17 cellular contexts compared by ENCODE assay signal in genomic region chr17:60167095-60167741, GRCh38. TPM values are rescaled to one million over a fixed set of nuclear protein-coding genes. Genes with fewer than 3 reads are reported as not detected.
DNase-seq lines count a peak whose midpoint lies in the region; ATAC-seq and TF ChIP-seq lines count a peak whose summit lies in the region.
"Had no signal": no experiment of that assay in that cellular context is flagged by ENCODE, and none has a peak within 500 bp of the region (broad histone marks: within the 10 kb centered on the region; RNA-seq: fewer than 3 reads in every experiment).

No MANE protein-coding gene starts in this region.

- H3K4me1 Mint-ChIP-seq in activated T-helper 1 cell treated with anti-CD3 and anti-CD28 coated beads, Interleukin-12 subunit alpha, Interleukin-12 subunit beta, Interleukin-2, Interleukin-4 antibody, amounts not matched to agents 30 ng/mL and 10 ng/mL and 1 ng/mL, durations not matched to agents 14 hours and 24 hours and 36 hours (ENCODE audit: low read depth), result peaks cover 27% of the 10 kb centered on the region

- H3K4me2 ChIP-seq in neuronal stem cell (ENCODE audit: insufficient read depth, low read length, poor library complexity, severe bottlenecking), result no peak overlapping the region

- no peak overlapping the region for H3K14ac ChIP-seq in neuronal stem cell (ENCODE audit: low read length)

- no peak overlapping the region for H4K8ac ChIP-seq in neuronal stem cell (ENCODE audit: low read depth, low read length)

- H3K27me3 ChIP-seq in neuronal stem cell (ENCODE audit: control insufficient read depth in 3 of 3, insufficient read depth in 3 of 3, low read depth in 1 of 3, low read length in 3 of 3) (no peaks in the 10 kb centered on the region), BE2C (no peaks in the 10 kb centered on the region)
- H3K27me3 ChIP-seq: ovary had no signal

- no peak overlapping the region for H2AK5ac ChIP-seq in neuronal stem cell (ENCODE audit: low read depth, low read length)

- no peak overlapping the region for H3K4me3 ChIP-seq in neuronal stem cell (ENCODE audit: low read length in 2 of 2)
- H3K4me3 ChIP-seq in BE2C (ENCODE audit: low read depth, low read length), result no peak overlapping the region
- H3K4me3 ChIP-seq: GM12878, HAP-1, ovary had no signal

- no peak overlapping the region for H3K27ac ChIP-seq in neuronal stem cell (replicated peaks; ENCODE audit: low read length)
- H3K27ac ChIP-seq: ovary had no signal

- H3K9me3 Mint-ChIP-seq in activated T-helper 1 cell treated with anti-CD3 and anti-CD28 coated beads, Interleukin-12 subunit alpha, Interleukin-12 subunit beta, Interleukin-2, Interleukin-4 antibody, amounts not matched to agents 30 ng/mL and 10 ng/mL and 1 ng/mL, durations not matched to agents 14 hours and 24 hours and 36 hours, result no peaks in the 10 kb centered on the region
- H3K9me3 Mint-ChIP-seq: activated B cell treated with CpG ODN at 0.5 μM for 24 hours; CD4-positive, CD25-positive, alpha-beta regulatory T cell; IgD-negative memory B cell; T-cell had no signal

- peak overlapping the region; percentile 33 for H2BK12ac ChIP-seq in neuronal stem cell (ENCODE audit: low read length)

- no peak overlapping the region for H3K9ac ChIP-seq in neuronal stem cell (ENCODE audit: low read depth, low read length, poor library complexity)

- H3K9me3 ChIP-seq in neuronal stem cell (replicated peaks in 1 of 2; ENCODE audit: control insufficient read depth in 2 of 2, insufficient read depth in 1 of 2, low read depth in 1 of 2, low read length in 2 of 2) (no peaks in the 10 kb centered on the region), BE2C (no peaks in the 10 kb centered on the region)
- H3K9me3 ChIP-seq: HAP-1, ovary had no signal

- no peak overlapping the region for H3K4ac ChIP-seq in neuronal stem cell (ENCODE audit: low read length)

- H3K27ac Mint-ChIP-seq in activated T-helper 1 cell treated with anti-CD3 and anti-CD28 coated beads, Interleukin-12 subunit alpha, Interleukin-12 subunit beta, Interleukin-2, Interleukin-4 antibody, amounts not matched to agents 30 ng/mL and 10 ng/mL and 1 ng/mL, durations not matched to agents 14 hours and 24 hours and 36 hours, result no peak overlapping the region
- H3K27ac Mint-ChIP-seq: activated B cell treated with CpG ODN at 0.5 μM for 24 hours, T-cell had no signal

- no peak for TF ChIP-seq CTCF in BE2C (IDR thresholded peaks at IDR 0.05; ENCODE audit: low read depth, low read length)

- intact Hi-C loops in activated T-helper 1 cell treated with anti-CD3 and anti-CD28 coated beads, Interleukin-12 subunit alpha, Interleukin-12 subunit beta, Interleukin-2, Interleukin-4 antibody, amounts not matched to agents 30 ng/mL and 10 ng/mL and 1 ng/mL, durations not matched to agents 14 hours and 24 hours and 36 hours (cut with micrococcal nuclease), result no loop called here

- H3K4me3 Mint-ChIP-seq in activated T-helper 1 cell treated with anti-CD3 and anti-CD28 coated beads, Interleukin-12 subunit alpha, Interleukin-12 subunit beta, Interleukin-2, Interleukin-4 antibody, amounts not matched to agents 30 ng/mL and 10 ng/mL and 1 ng/mL, durations not matched to agents 14 hours and 24 hours and 36 hours, result no peak overlapping the region
- H3K4me3 Mint-ChIP-seq: activated B cell treated with CpG ODN at 0.5 μM for 24 hours, T-cell had no signal

- no CpG with 5 or more reads among the region's 11 CpGs for WGBS in neuronal stem cell (ENCODE audit: extremely low coverage in 2 of 2, insufficient read length in 2 of 2, insufficient replicate concordance in 1 of 2), 2 donors

- no peak overlapping the region for H4K91ac ChIP-seq in neuronal stem cell (ENCODE audit: low read depth, low read length, poor library complexity)

- H2BK15ac ChIP-seq in neuronal stem cell (ENCODE audit: low read length), result peak overlapping the region; percentile 43

- DNase-seq in DMS153 (lab: John Stamatoyannopoulos, UW) (peak; percentile 66), MV-4-11 (lab: John Stamatoyannopoulos, UW) (peak; percentile 48), cerebellum (ENCODE audit: low spot score) (peak; percentile 2), neuronal stem cell (ENCODE audit: low spot score) (no peak), SHP77 (lab: John Stamatoyannopoulos, UW) (no peak), BE2C (no peak)
- DNase-seq in activated T-helper 1 cell treated with anti-CD3 and anti-CD28 coated beads, Interleukin-12 subunit alpha, Interleukin-12 subunit beta, Interleukin-2, Interleukin-4 antibody, amounts not matched to agents 30 ng/mL and 10 ng/mL and 1 ng/mL, durations not matched to agents 14 hours and 24 hours and 36 hours (ENCODE audit: low spot score), result no peak
- DNase-seq: activated B cell treated with CpG ODN at 0.5 μM for 24 hours; CD4-positive, CD25-positive, alpha-beta regulatory T cell; mesendoderm; NCI-H446 treated with DMSO at 0.1 percent for 48 hours; ovary; T-cell had no signal

- H2BK5ac ChIP-seq in neuronal stem cell (ENCODE audit: low read length), result no peak overlapping the region

- peak overlapping the region; percentile 63 for H2AFZ ChIP-seq in neuronal stem cell (ENCODE audit: low read length)

- no peak overlapping the region for H3K23ac ChIP-seq in neuronal stem cell (ENCODE audit: low read depth, low read length, poor library complexity)

- peaks cover 2% of the 10 kb centered on the region for H3K36me3 Mint-ChIP-seq in activated T-helper 1 cell treated with anti-CD3 and anti-CD28 coated beads, Interleukin-12 subunit alpha, Interleukin-12 subunit beta, Interleukin-2, Interleukin-4 antibody, amounts not matched to agents 30 ng/mL and 10 ng/mL and 1 ng/mL, durations not matched to agents 14 hours and 24 hours and 36 hours (ENCODE audit: low read depth)
- H3K36me3 Mint-ChIP-seq: CD4-positive, CD25-positive, alpha-beta regulatory T cell; T-cell had no signal

- H3K79me1 ChIP-seq in neuronal stem cell (ENCODE audit: low read depth, low read length), result no peaks in the 10 kb centered on the region

- H3K36me3 ChIP-seq in neuronal stem cell (replicated peaks in 1 of 2; ENCODE audit: control insufficient read depth in 2 of 2, insufficient read depth in 2 of 2, low read length in 2 of 2) (no peaks in the 10 kb centered on the region), BE2C (no peaks in the 10 kb centered on the region)
- H3K36me3 ChIP-seq: HAP-1, ovary had no signal

- peak overlapping the region; percentile 7 for H3K18ac ChIP-seq in neuronal stem cell (ENCODE audit: low read length)

- peaks cover 2% of the 10 kb centered on the region for H3K27me3 Mint-ChIP-seq in activated T-helper 1 cell treated with anti-CD3 and anti-CD28 coated beads, Interleukin-12 subunit alpha, Interleukin-12 subunit beta, Interleukin-2, Interleukin-4 antibody, amounts not matched to agents 30 ng/mL and 10 ng/mL and 1 ng/mL, durations not matched to agents 14 hours and 24 hours and 36 hours (ENCODE audit: insufficient read depth)
- H3K27me3 Mint-ChIP-seq: CD4-positive, CD25-positive, alpha-beta regulatory T cell had no signal

- H3K4me1 ChIP-seq in neuronal stem cell (ENCODE audit: control insufficient read depth in 2 of 2, insufficient read depth in 1 of 2, low read depth in 1 of 2, low read length in 2 of 2), result peaks cover 21 to 23% of the 10 kb centered on the region in 2 donors
- H3K4me1 ChIP-seq in BE2C, result peaks cover 13% of the 10 kb centered on the region
- H3K4me1 ChIP-seq: HAP-1 had no signal

- H2BK120ac ChIP-seq in neuronal stem cell (ENCODE audit: low read depth, low read length), result no peak overlapping the region

- no peak for ATAC-seq in HG02885 (IDR thresholded peaks at IDR 0.05; ENCODE audit: poor library complexity, unreplicated experiment)
- ATAC-seq: GM12878, T-cell had no signal

RNA-seq across cellular contexts. Expression of gene CA4, which starts 17.4 kb away (rescaled TPM):
- total RNA-seq in cerebellum, result 3.2 TPM
- 24.1 TPM for polyA plus RNA-seq in neuronal stem cell (2013, experiment 1 of 2)
- 21.4 TPM for polyA plus RNA-seq in neuronal stem cell (2013, experiment 2 of 2)
- 0.43 TPM for polyA plus RNA-seq in BE2C (2012; ENCODE audit: insufficient read depth, insufficient read length, low read depth)
- not detected in 2 replicates for total RNA-seq in activated T-helper 1 cell treated with anti-CD3 and anti-CD28 coated beads, Interleukin-12 subunit alpha, Interleukin-12 subunit beta, Interleukin-2, Interleukin-4 antibody, amounts not matched to agents 30 ng/mL and 10 ng/mL and 1 ng/mL, durations not matched to agents 14 hours and 24 hours and 36 hours
- total RNA-seq: activated B cell treated with CpG ODN at 0.5 μM for 24 hours; CD4-positive, CD25-positive, alpha-beta regulatory T cell; GM12878; T-cell had no signal
- polyA plus RNA-seq: CD4-positive, CD25-positive, alpha-beta regulatory T cell; IgD-negative memory B cell had no signal

Comparison
In these comparisons a context has a peak if more than half of its experiments do, and no peak if none do; other contexts are left out.
1. DNase-seq: peak in DMS153 (single experiment), MV-4-11 (single experiment) and cerebellum (single experiment); none in neuronal stem cell (single experiment), SHP77 (0 of 2), BE2C (single experiment) and activated T-helper 1 cell treated with anti-CD3 and anti-CD28 coated beads, Interleukin-12 subunit alpha, Interleukin-12 subunit beta, Interleukin-2, Interleukin-4 antibody, amounts not matched to agents 30 ng/mL and 10 ng/mL and 1 ng/mL, durations not matched to agents 14 hours and 24 hours and 36 hours (single experiment).